In the genomic region with DNA sequence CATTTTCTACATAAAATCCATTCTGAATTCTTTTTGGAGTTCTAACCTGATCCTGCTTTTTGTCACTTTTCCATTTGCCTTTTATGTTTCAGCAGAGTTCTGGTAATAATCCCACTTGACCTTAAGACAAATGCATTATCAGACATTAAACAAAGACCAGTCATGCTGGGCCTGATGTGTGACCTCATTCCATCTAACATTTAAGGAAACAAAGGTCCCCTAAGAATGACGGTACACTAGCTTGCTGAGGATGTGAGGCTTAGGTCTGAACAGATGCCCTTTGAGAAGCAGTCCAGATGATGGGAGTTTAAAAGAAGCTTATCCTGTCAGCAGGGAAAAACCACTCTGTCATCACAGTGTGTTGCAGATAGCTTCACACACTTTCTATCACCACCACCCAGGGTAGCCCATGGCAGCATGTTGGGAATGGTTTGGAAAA, we compare ENCODE assay signal across 2 cellular contexts.
TF ChIP-seq lines count a peak whose summit lies in the region.

No MANE protein-coding gene starts in this region.

TF ChIP-seq in H1, 55 proteins besides CTCF, POLR2A, EP300 and RAD21:
- TF ChIP-seq EGR1 (IDR thresholded peaks at IDR 0.05; ENCODE audit: borderline replicate concordance, low read depth, low read length), result no peak
- no peak for TF ChIP-seq SIX5 (IDR thresholded peaks at IDR 0.05; ENCODE audit: low read depth, low read length)
- TF ChIP-seq KDM4A (IDR thresholded peaks at IDR 0.05; ENCODE audit: low read depth, low read length, severe bottlenecking), result no peak
- TF ChIP-seq JUN (IDR thresholded peaks at IDR 0.05; ENCODE audit: low read depth, low read length), result no peak
- TF ChIP-seq BRCA1 (IDR thresholded peaks at IDR 0.05; ENCODE audit: low read depth, low read length), result no peak
- no peak for TF ChIP-seq BCL11A (IDR thresholded peaks at IDR 0.05; ENCODE audit: low read depth in 2 of 2, low read length in 2 of 2)
- TF ChIP-seq YY1 (IDR thresholded peaks at IDR 0.05; ENCODE audit: low read depth, low read length), result no peak
- no peak for TF ChIP-seq SP4 (IDR thresholded peaks at IDR 0.05; ENCODE audit: low read length)
- TF ChIP-seq SP1 (IDR thresholded peaks at IDR 0.05; ENCODE audit: low read depth, low read length), result no peak
- TF ChIP-seq HDAC2 (IDR thresholded peaks at IDR 0.05; ENCODE audit: borderline replicate concordance in 1 of 2, low read depth in 2 of 2, low read length in 2 of 2), result no peak
- no peak for TF ChIP-seq CTBP2 (IDR thresholded peaks at IDR 0.05; ENCODE audit: borderline replicate concordance, insufficient read depth, insufficient read length, low read length)

TF ChIP-seq in neural cell, 6 proteins besides CTCF, POLR2A, EP300 and RAD21:
- TF ChIP-seq POLR2AphosphoS5 (IDR thresholded peaks at IDR 0.05) (no peak), TAF1 (IDR thresholded peaks at IDR 0.05; ENCODE audit: low read depth) (no peak), MXI1 (conservative IDR thresholded peaks at IDR 0.05; ENCODE audit: poor library complexity, severe bottlenecking) (no peak), SMC3 (conservative IDR thresholded peaks at IDR 0.05; ENCODE audit: poor library complexity) (no peak), EZH2 (IDR thresholded peaks at IDR 0.05; ENCODE audit: borderline replicate concordance, insufficient read depth, low read length, poor library complexity, severe bottlenecking) (no peak)
- TF ChIP-seq, protein P1, sequence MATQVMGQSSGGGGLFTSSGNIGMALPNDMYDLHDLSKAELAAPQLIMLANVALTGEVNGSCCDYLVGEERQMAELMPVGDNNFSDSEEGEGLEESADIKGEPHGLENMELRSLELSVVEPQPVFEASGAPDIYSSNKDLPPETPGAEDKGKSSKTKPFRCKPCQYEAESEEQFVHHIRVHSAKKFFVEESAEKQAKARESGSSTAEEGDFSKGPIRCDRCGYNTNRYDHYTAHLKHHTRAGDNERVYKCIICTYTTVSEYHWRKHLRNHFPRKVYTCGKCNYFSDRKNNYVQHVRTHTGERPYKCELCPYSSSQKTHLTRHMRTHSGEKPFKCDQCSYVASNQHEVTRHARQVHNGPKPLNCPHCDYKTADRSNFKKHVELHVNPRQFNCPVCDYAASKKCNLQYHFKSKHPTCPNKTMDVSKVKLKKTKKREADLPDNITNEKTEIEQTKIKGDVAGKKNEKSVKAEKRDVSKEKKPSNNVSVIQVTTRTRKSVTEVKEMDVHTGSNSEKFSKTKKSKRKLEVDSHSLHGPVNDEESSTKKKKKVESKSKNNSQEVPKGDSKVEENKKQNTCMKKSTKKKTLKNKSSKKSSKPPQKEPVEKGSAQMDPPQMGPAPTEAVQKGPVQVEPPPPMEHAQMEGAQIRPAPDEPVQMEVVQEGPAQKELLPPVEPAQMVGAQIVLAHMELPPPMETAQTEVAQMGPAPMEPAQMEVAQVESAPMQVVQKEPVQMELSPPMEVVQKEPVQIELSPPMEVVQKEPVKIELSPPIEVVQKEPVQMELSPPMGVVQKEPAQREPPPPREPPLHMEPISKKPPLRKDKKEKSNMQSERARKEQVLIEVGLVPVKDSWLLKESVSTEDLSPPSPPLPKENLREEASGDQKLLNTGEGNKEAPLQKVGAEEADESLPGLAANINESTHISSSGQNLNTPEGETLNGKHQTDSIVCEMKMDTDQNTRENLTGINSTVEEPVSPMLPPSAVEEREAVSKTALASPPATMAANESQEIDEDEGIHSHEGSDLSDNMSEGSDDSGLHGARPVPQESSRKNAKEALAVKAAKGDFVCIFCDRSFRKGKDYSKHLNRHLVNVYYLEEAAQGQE (IDR thresholded peaks at IDR 0.05; ENCODE audit: borderline replicate concordance), result no peak
